In genomic region chr20:17571153-17571527, GRCh38 we compare ENCODE assay signal across 9 cellular contexts. TPM values are rescaled to one million over a fixed set of nuclear protein-coding genes. Genes with fewer than 3 reads are reported as not detected.
DNase-seq lines count a peak whose midpoint lies in the region; ATAC-seq and TF ChIP-seq lines count a peak whose summit lies in the region.
"Had no signal": no experiment of that assay in that cellular context is flagged by ENCODE, and none has a peak within 500 bp of the region (broad histone marks: within the 10 kb centered on the region; RNA-seq: fewer than 3 reads in every experiment).

No MANE protein-coding gene starts in this region.

- POLR2A ChIA-PET in AG04450 (lab: Yijun Ruan, JAX): interaction anchor here (1.0 to 2.6 kb wide), 6 partner anchors 9 to 40 kb away, joined by 3 to 59 read pairs (median 8); partner anchors contain the start of gene BFSP1

- peak overlapping the region; percentile 93 for H3K4me3 Mint-ChIP-seq in stimulated activated effector memory CD8-positive, alpha-beta T cell treated with anti-CD3 and anti-CD28 coated beads, Interleukin-12 subunit alpha, Interleukin-12 subunit beta, amount 100 ng/mL, for 72 hours

- no peaks in the 10 kb centered on the region; the same call in 1 of the 2 replicates for H3K9me3 ChIP-seq in AG04450 (ENCODE audit: control insufficient read depth, insufficient read depth, low read length)
- H3K9me3 ChIP-seq: neutrophil had no signal

- peaks cover 17% of the 10 kb centered on the region for H3K4me1 Mint-ChIP-seq in stimulated activated effector memory CD8-positive, alpha-beta T cell treated with anti-CD3 and anti-CD28 coated beads, Interleukin-12 subunit alpha, Interleukin-12 subunit beta, amount 100 ng/mL, for 72 hours

- no peaks in the 10 kb centered on the region for H3K27me3 ChIP-seq in AG04450 (ENCODE audit: control insufficient read depth, insufficient read depth, low read length)

- TF ChIP-seq CTCF in AG04450 (IDR thresholded peaks at IDR 0.05; ENCODE audit: low read depth, low read length) (no peak), VCaP (conservative IDR thresholded peaks at IDR 0.05) (no peak)

- no peaks in the 10 kb centered on the region for H3K9me3 Mint-ChIP-seq in stimulated activated effector memory CD8-positive, alpha-beta T cell treated with anti-CD3 and anti-CD28 coated beads, Interleukin-12 subunit alpha, Interleukin-12 subunit beta, amount 100 ng/mL, for 72 hours

- ATAC-seq in GM19455 (IDR thresholded peaks at IDR 0.05; ENCODE audit: unreplicated experiment): peak; percentile 38
- peak; percentile 54 for ATAC-seq in stimulated activated effector memory CD8-positive, alpha-beta T cell treated with anti-CD3 and anti-CD28 coated beads, Interleukin-12 subunit alpha, Interleukin-12 subunit beta, amount 100 ng/mL, for 72 hours

- H3K27ac ChIP-seq in AG04450 (ENCODE audit: low read depth, low read length) (no peak overlapping the region), VCaP (peak overlapping the region; percentile 100)

- H3K27ac Mint-ChIP-seq in stimulated activated effector memory CD8-positive, alpha-beta T cell treated with anti-CD3 and anti-CD28 coated beads, Interleukin-12 subunit alpha, Interleukin-12 subunit beta, amount 100 ng/mL, for 72 hours: peak overlapping the region; percentile 92

- DNase-seq in AG04450 (ENCODE audit: low read depth, low spot score) (no peak), foreskin melanocyte (peak; percentile 8), glomerular visceral epithelial cell (ENCODE audit: extremely low spot score) (no peak), GM19238 (ENCODE audit: insufficient read length, low spot score) (no peak)
- DNase-seq in stimulated activated effector memory CD8-positive, alpha-beta T cell treated with anti-CD3 and anti-CD28 coated beads, Interleukin-12 subunit alpha, Interleukin-12 subunit beta, amount 100 ng/mL, for 72 hours (ENCODE audit: low spot score in 2 of 2): no peak
- DNase-seq in NK-92 treated with Interleukin-12 subunit alpha and Interleukin-12 subunit beta, amount 100 ng/mL, for 24 hours (lab: John Stamatoyannopoulos, UW): no peak

- CTCF ChIA-PET in AG04450 (lab: Charles Lee): interaction anchor here (0.6 to 2.7 kb wide), 6 partner anchors 11 to 367 kb away, joined by 3 to 19 read pairs (median 5); no protein-coding TSS in a partner anchor

- peak overlapping the region; percentile 87 for H3K4me3 ChIP-seq in AG04450 (ENCODE audit: low read depth, low read length)

- H3K36me3 Mint-ChIP-seq in stimulated activated effector memory CD8-positive, alpha-beta T cell treated with anti-CD3 and anti-CD28 coated beads, Interleukin-12 subunit alpha, Interleukin-12 subunit beta, amount 100 ng/mL, for 72 hours: peaks cover 7% of the 10 kb centered on the region

RNA-seq across cellular contexts. Expression of gene DSTN, which starts 1.3 kb away (rescaled TPM):
- polyA plus RNA-seq in AG04450 (2011; rRNA removed): 318 and 414 TPM in 2 replicates
- 27.3 and 48.9 TPM in 2 replicates for polyA minus RNA-seq in AG04450 (2011; rRNA and poly(A)+ RNA removed)

RNA-seq across cellular contexts. Expression of gene BFSP1, which starts 40.0 kb away (rescaled TPM):
- 2.3 and 2.9 TPM in 2 replicates for polyA plus RNA-seq in AG04450 (2011; rRNA removed)
- polyA minus RNA-seq in AG04450 (2011; rRNA and poly(A)+ RNA removed): 1.5 and 1.8 TPM in 2 replicates
